In genomic region chr10:31619410-31620095, GRCh38 we compare ENCODE assay signal across 21 cellular contexts.
DNase-seq lines count a peak whose midpoint lies in the region; ATAC-seq and TF ChIP-seq lines count a peak whose summit lies in the region.
"Had no signal": no experiment of that assay in that cellular context is flagged by ENCODE, and none has a peak within 500 bp of the region (broad histone marks: within the 10 kb centered on the region; RNA-seq: fewer than 3 reads in every experiment).

No MANE protein-coding gene starts in this region.

- H3K27me3 ChIP-seq in left ventricle myocardium inferior (ENCODE audit: low read depth) = no peaks in the 10 kb centered on the region
- no peaks in the 10 kb centered on the region for H3K27me3 ChIP-seq in psoas muscle (ENCODE audit: insufficient read depth in 3 of 3, low read length in 2 of 3)
- H3K27me3 ChIP-seq in ascending aorta = no peaks in the 10 kb centered on the region
- H3K27me3 ChIP-seq: pancreas had no signal

- ATAC-seq in psoas muscle (no peak), GM18505 (IDR thresholded peaks at IDR 0.05; ENCODE audit: unreplicated experiment) (no peak)
- ATAC-seq: activated CD8-positive, alpha-beta T cell treated with anti-CD3 and anti-CD28 coated beads for 36 hours; activated T-cell treated with anti-CD3 and anti-CD28 coated beads, Interleukin-2, amount 50 U/mL, for 72 hours had no signal

- no peak for TF ChIP-seq POLR2A in GM18505 (IDR thresholded peaks at IDR 0.05; ENCODE audit: borderline replicate concordance, extremely low read depth, insufficient read depth, insufficient read length)

- intact Hi-C loops in left ventricle myocardium inferior (cut with micrococcal nuclease) (no loop called here), psoas muscle (cut with DNase I) (loop anchor here in 1 of 2 donors (5.0 kb wide), 1 partner anchor 78 kb away; no protein-coding TSS in a partner anchor), ascending aorta (cut with DNase I) (loop anchor here (2.0 kb wide), 1 partner anchor 15 kb away; no protein-coding TSS in a partner anchor)

- 51 to 61% (median 51%) methylated on average over 11 of the region's 11 CpGs for WGBS in psoas muscle, 3 donors

- TF ChIP-seq CTCF in AG10803 (conservative IDR thresholded peaks at IDR 0.05; ENCODE audit: low read length) = no peak
- no peak for TF ChIP-seq CTCF in left ventricle myocardium inferior (IDR thresholded peaks at IDR 0.05; ENCODE audit: borderline replicate concordance)
- no peak for TF ChIP-seq CTCF in psoas muscle (IDR thresholded peaks at IDR 0.05)
- TF ChIP-seq CTCF in ascending aorta (IDR thresholded peaks at IDR 0.05) = no peak

- peak overlapping the region; percentile 77 for H3K27ac ChIP-seq in left ventricle myocardium inferior (replicated peaks)
- peak overlapping the region; percentile 50 for H3K27ac ChIP-seq in psoas muscle
- H3K27ac ChIP-seq in ascending aorta = no peak overlapping the region
- H3K27ac ChIP-seq: pancreas, RWPE1, WERI-Rb-1 had no signal

- H3K4me1 ChIP-seq in left ventricle myocardium inferior (peaks cover 51% of the 10 kb centered on the region), psoas muscle (peaks cover 22% of the 10 kb centered on the region), ascending aorta (peaks cover 8 to 18% of the 10 kb centered on the region in 2 donors)
- H3K4me1 ChIP-seq: pancreas had no signal

- H3K36me3 ChIP-seq in left ventricle myocardium inferior (no peaks in the 10 kb centered on the region), psoas muscle (ENCODE audit: insufficient read depth in 1 of 2, low read depth in 1 of 2) (no peaks in the 10 kb centered on the region), ascending aorta (no peaks in the 10 kb centered on the region)
- H3K36me3 ChIP-seq: pancreas, WERI-Rb-1 had no signal

- DNase-seq in AG10803 (ENCODE audit: low read depth) = peak; percentile 55
- DNase-seq in left ventricle myocardium inferior = peak; percentile 48
- DNase-seq in psoas muscle = peak; percentile 25 to 58
- no peak for DNase-seq in ascending aorta (ENCODE audit: low spot score in 2 of 2)
- no peak for DNase-seq in ecto neural progenitor cell (ENCODE audit: low spot score)
- no peak for DNase-seq in SK-N-DZ (ENCODE audit: low spot score)
- DNase-seq: activated CD8-positive, alpha-beta T cell treated with anti-CD3 and anti-CD28 coated beads for 36 hours; activated T-cell treated with anti-CD3 and anti-CD28 coated beads, Interleukin-2, amount 50 U/mL, for 72 hours; CD4-positive, alpha-beta T cell; central memory CD4-positive, alpha-beta T cell; DMS79 treated with DMSO at 0.1 percent for 48 hours; NCI-H1436 treated with DMSO at 0.1 percent for 48 hours; NCI-H2227 treated with DMSO at 0.1 percent for 48 hours; NK-92 treated with Interleukin-12 subunit alpha and Interleukin-12 subunit beta, amount 100 ng/mL, for 24 hours; stimulated activated naive CD4-positive, alpha-beta T cell treated with Interleukin-2 at 50 U/mL for 16 hours; T-helper 1 cell had no signal

- H3K4me3 ChIP-seq in AG10803 (ENCODE audit: low read length) (no peak overlapping the region), left ventricle myocardium inferior (no peak overlapping the region), psoas muscle (no peak overlapping the region), ascending aorta (no peak overlapping the region)
- H3K4me3 ChIP-seq: pancreas had no signal

- H3K9me3 ChIP-seq in left ventricle myocardium inferior (replicated peaks) (peaks cover 16% of the 10 kb centered on the region), psoas muscle (no peaks in the 10 kb centered on the region), ascending aorta (peaks cover 0 to 4% of the 10 kb centered on the region in 2 donors)
- H3K9me3 ChIP-seq: pancreas had no signal

TF ChIP-seq in PFSK-1, 5 proteins besides CTCF, POLR2A, EP300 and RAD21:
- TF ChIP-seq SIN3A (IDR thresholded peaks at IDR 0.05; ENCODE audit: borderline replicate concordance, insufficient read depth, low read length) = no peak
- TF ChIP-seq FOXP2 (optimal IDR thresholded peaks at IDR 0.05; ENCODE audit: borderline replicate concordance, extremely low read depth, extremely low read length, insufficient read depth) = peak; percentile 17
TF ChIP-seq in PFSK-1: peak in this region for 1.

Comparison
In these comparisons a context has a peak if more than half of its experiments do, and no peak if none do; other contexts are left out.
1. DNase-seq: peak in AG10803 (single experiment), left ventricle myocardium inferior (single experiment) and psoas muscle (2 of 2); none in ascending aorta (0 of 2), ecto neural progenitor cell (single experiment) and SK-N-DZ (single experiment).
2. H3K27ac ChIP-seq: peak in left ventricle myocardium inferior (single experiment) and psoas muscle (single experiment); none in ascending aorta (0 of 2).